In the genomic region with DNA sequence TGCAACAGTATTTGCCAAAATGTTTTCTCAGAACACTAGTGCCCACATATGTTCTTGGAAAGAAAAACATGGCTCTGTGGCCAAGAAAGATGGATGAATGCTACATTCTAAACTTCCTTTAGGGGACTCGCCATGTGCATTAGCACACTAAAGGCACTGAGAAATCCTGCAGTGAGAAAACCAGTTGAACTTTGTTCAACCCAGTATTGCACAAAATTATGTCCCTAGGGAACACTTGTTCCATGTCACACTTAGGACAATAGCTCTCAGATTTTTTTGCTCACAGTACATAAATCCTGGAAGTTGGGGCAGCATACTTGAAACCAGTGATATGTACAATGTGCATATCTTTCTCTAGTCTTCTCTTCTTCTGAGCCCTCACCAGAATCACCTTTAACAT, we compare ENCODE assay signal across 13 cellular contexts.
A peak's percentile ranks its signal among the peaks of the same experiment; 100 is the strongest.
DNase-seq lines count a peak whose midpoint lies in the region; ATAC-seq, FAIRE-seq and TF ChIP-seq lines count a peak whose summit lies in the region.
"Had no signal": no experiment of that assay in that cellular context is flagged by ENCODE, and none has a peak within 500 bp of the region (broad histone marks: within the 10 kb centered on the region; RNA-seq: fewer than 3 reads in every experiment).

No MANE protein-coding gene starts in this region.

- BruUV-seq in PC-9 (replicated peaks; lab: Mats Ljungman, UMichigan), result no TSS peak

- dilution Hi-C loops in keratinocyte (cut with MboI; ENCODE audit: extremely low pct_ligation_motif_present, low sequenced_read_pairs), result no loop called here

- H3K27me3 ChIP-seq in keratinocyte (ENCODE audit: control insufficient read depth, extremely low read depth, insufficient read depth, low read length) (no peaks in the 10 kb centered on the region), PC-9 (ENCODE audit: insufficient read depth, low read depth) (no peaks in the 10 kb centered on the region)
- H3K27me3 ChIP-seq: SJSA1 had no signal

- H2AFZ ChIP-seq in keratinocyte (ENCODE audit: control insufficient read depth, low read length), result no peak overlapping the region
- no peak overlapping the region for H2AFZ ChIP-seq in PC-9

- 0 out of 2 replicates have a peak, but pooled peaks cover 4% of the 10 kb centered on the region for H3F3A ChIP-seq in PC-9 (ENCODE audit: insufficient read depth, low read depth)

- intact Hi-C loops in PC-9 (cut with micrococcal nuclease; ENCODE audit: unreplicated experiment), result no loop called here

- ATAC-seq in GM19023 (IDR thresholded peaks at IDR 0.05; ENCODE audit: unreplicated experiment) (peak; percentile 11), GM21619 (IDR thresholded peaks at IDR 0.05; ENCODE audit: unreplicated experiment) (peak; percentile 17), HG03354 (IDR thresholded peaks at IDR 0.05; ENCODE audit: poor library complexity, severe bottlenecking, unreplicated experiment) (peak; percentile 7), HG03521 (IDR thresholded peaks at IDR 0.05; ENCODE audit: unreplicated experiment) (no peak)

- DNase-seq in keratinocyte (ENCODE audit: low read depth, low spot score) (no peak), PC-9 (no peak), NCI-H1417 treated with DMSO at 0.1 percent for 48 hours (lab: John Stamatoyannopoulos, UW) (no peak)
- DNase-seq: CD4-positive, CD25-positive, alpha-beta regulatory T cell; H9; NCI-H1436; NCI-H2029; NCI-H748 treated with DMSO at 0.1 percent for 48 hours had no signal

- CTCF ChIA-PET in PC-9 (lab: Charles Lee), result no interaction called here

- no peak for TF ChIP-seq CTCF in keratinocyte (optimal IDR thresholded peaks at IDR 0.05 in 1 of 3, IDR thresholded peaks at IDR 0.05 in 1 of 3, conservative IDR thresholded peaks at IDR 0.05 in 1 of 3; ENCODE audit: extremely low read depth in 1 of 3, insufficient read depth in 2 of 3, low read length in 3 of 3)
- no peak for TF ChIP-seq CTCF in PC-9 (conservative IDR thresholded peaks at IDR 0.05)

- H4K20me1 ChIP-seq in keratinocyte (ENCODE audit: control insufficient read depth, extremely low read depth, insufficient read depth, low read length), result no peaks in the 10 kb centered on the region
- no peaks in the 10 kb centered on the region for H4K20me1 ChIP-seq in PC-9 (ENCODE audit: insufficient read depth)

- H3K27ac ChIP-seq in keratinocyte (ENCODE audit: control insufficient read depth, insufficient read depth, low read length) (no peak overlapping the region), PC-9 (no peak overlapping the region)
- H3K27ac ChIP-seq: SJSA1 had no signal

- H3K9me1 ChIP-seq in keratinocyte (ENCODE audit: control insufficient read depth, extremely low read depth, insufficient read depth, low read length), result no peaks in the 10 kb centered on the region

- H3K9me3 ChIP-seq in keratinocyte (ENCODE audit: control insufficient read depth, low read depth, low read length), result no peaks in the 10 kb centered on the region
- peaks cover 6% of the 10 kb centered on the region; the same call in 1 of the 2 replicates for H3K9me3 ChIP-seq in PC-9 (ENCODE audit: insufficient read depth, low read depth)
- H3K9me3 ChIP-seq: SJSA1 had no signal

- POLR2A ChIA-PET in PC-9 (lab: Charles Lee; ENCODE audit: unreplicated experiment), result no interaction called here

- H3K79me2 ChIP-seq in keratinocyte (ENCODE audit: control insufficient read depth, insufficient read depth, low read length), result no peaks in the 10 kb centered on the region
- no peaks in the 10 kb centered on the region for H3K79me2 ChIP-seq in PC-9 (ENCODE audit: low read depth)

- H3K4me3 ChIP-seq in keratinocyte (ENCODE audit: control insufficient read depth in 2 of 3, extremely low read depth in 1 of 3, insufficient read depth in 2 of 3, low read depth in 1 of 3, low read length in 3 of 3) (no peak overlapping the region), PC-9 (no peak overlapping the region)
- H3K4me3 ChIP-seq: SJSA1 had no signal

- H3K4me1 ChIP-seq in keratinocyte (ENCODE audit: control insufficient read depth, extremely low read depth, insufficient read depth, low read length) (peaks cover 6% of the 10 kb centered on the region), PC-9 (replicated peaks; ENCODE audit: insufficient read depth) (peaks cover 24% of the 10 kb centered on the region)

- no peak overlapping the region for H3K9ac ChIP-seq in keratinocyte (ENCODE audit: control insufficient read depth, extremely low read depth, insufficient read depth, low read length)

- H3K4me2 ChIP-seq in keratinocyte (ENCODE audit: control insufficient read depth, extremely low read depth, insufficient read depth, low read depth, low read length), result no peak overlapping the region
- no peak overlapping the region for H3K4me2 ChIP-seq in PC-9

- no peaks in the 10 kb centered on the region for H3K9me2 ChIP-seq in PC-9 (ENCODE audit: insufficient read depth)

- H3K36me3 ChIP-seq in keratinocyte (ENCODE audit: control insufficient read depth in 2 of 2, extremely low read depth in 1 of 2, insufficient read depth in 2 of 2, low read length in 2 of 2) (no peaks in the 10 kb centered on the region), PC-9 (ENCODE audit: low read depth) (peaks cover 4% of the 10 kb centered on the region; the same call in 1 of the 2 replicates)
- H3K36me3 ChIP-seq: SJSA1 had no signal

- peak; percentile 23 for FAIRE-seq in keratinocyte (lab: Jason Lieb, UNC)
